12 cellular contexts compared by ENCODE assay signal in genomic region chr9:38622961-38623360, GRCh38. TPM values are rescaled to one million over a fixed set of nuclear protein-coding genes. Genes with fewer than 3 reads are reported as not detected.
A peak's percentile ranks its signal among the peaks of the same experiment; 100 is the strongest.
DNase-seq lines count a peak whose midpoint lies in the region; ATAC-seq and TF ChIP-seq lines count a peak whose summit lies in the region.
"Had no signal": no experiment of that assay in that cellular context is flagged by ENCODE, and none has a peak within 500 bp of the region (broad histone marks: within the 10 kb centered on the region; RNA-seq: fewer than 3 reads in every experiment).

No MANE protein-coding gene starts in this region.

- H3K27ac ChIP-seq in HEK293 (ENCODE audit: extremely low read depth, low read depth, low read length) = peak overlapping the region; percentile 96; the same call in 1 of the 2 replicates
- no peak overlapping the region for H3K27ac ChIP-seq in lower lobe of right lung

- no peaks in the 10 kb centered on the region for H3K4me1 ChIP-seq in HEK293 (ENCODE audit: control insufficient read depth, insufficient read depth, low read length)
- peaks cover 25% of the 10 kb centered on the region for H3K4me1 ChIP-seq in lower lobe of right lung

- peaks cover 11% of the 10 kb centered on the region for H3K36me3 Mint-ChIP-seq in activated CD8-positive, alpha-beta memory T cell treated with anti-CD3 and anti-CD28 coated beads, Interleukin-2, amount 10 ng/mL, durations not matched to agents 7 days and 5 days
- H3K36me3 Mint-ChIP-seq in activated CD4-positive, alpha-beta memory T cell treated with anti-CD3 and anti-CD28 coated beads, Interleukin-2, amount 10 ng/mL, durations not matched to agents 7 days and 5 days (ENCODE audit: low read depth) = no peaks in the 10 kb centered on the region
- H3K36me3 Mint-ChIP-seq in natural killer cell treated with Interleukin-12 subunit alpha and Interleukin-12 subunit beta and Interleukin-15 and Interleukin-18, amount 100 ng/mL, for 72 hours = peaks cover 30% of the 10 kb centered on the region

- H3K27me3 ChIP-seq in lower lobe of right lung (ENCODE audit: low read depth) = peaks cover 44% of the 10 kb centered on the region
- H3K27me3 ChIP-seq: thyroid gland had no signal

- no peak for TF ChIP-seq CTCF in HEK293 (tag by site-specific recombination; IDR thresholded peaks at IDR 0.05)
- no peak for TF ChIP-seq CTCF in lower lobe of right lung (IDR thresholded peaks at IDR 0.05)

- H3K4me3 ChIP-seq in HEK293 (ENCODE audit: low read depth, low read length) (peak overlapping the region; percentile 66), lower lobe of right lung (no peak overlapping the region)

- POLR2A ChIA-PET in HEK293 (lab: Yijun Ruan, JAX) = interaction anchor here (1.6 kb wide), 1 partner anchor 9 kb away, joined by 5 read pairs; no protein-coding TSS in a partner anchor
- POLR2A ChIA-PET in activated CD4-positive, alpha-beta memory T cell treated with anti-CD3 and anti-CD28 coated beads, Interleukin-2, amount 10 ng/mL, durations not matched to agents 7 days and 5 days (lab: Charles Lee) = no interaction called here

- CTCF ChIA-PET in activated CD8-positive, alpha-beta memory T cell treated with anti-CD3 and anti-CD28 coated beads, Interleukin-2, amount 10 ng/mL, durations not matched to agents 7 days and 5 days (lab: Charles Lee) = no interaction called here
- CTCF ChIA-PET in HEK293 (lab: Yijun Ruan, JAX) = interaction anchor here (0.6 to 1.9 kb wide), 3 partner anchors 9 to 24 kb away, joined by 3 to 10 read pairs (median 4); no protein-coding TSS in a partner anchor
- CTCF ChIA-PET in activated CD4-positive, alpha-beta memory T cell treated with anti-CD3 and anti-CD28 coated beads, Interleukin-2, amount 10 ng/mL, durations not matched to agents 7 days and 5 days (lab: Charles Lee) = no interaction called here

- no peak overlapping the region for H3K27ac Mint-ChIP-seq in activated CD8-positive, alpha-beta memory T cell treated with anti-CD3 and anti-CD28 coated beads, Interleukin-2, amount 10 ng/mL, durations not matched to agents 7 days and 5 days
- H3K27ac Mint-ChIP-seq in activated CD4-positive, alpha-beta memory T cell treated with anti-CD3 and anti-CD28 coated beads, Interleukin-2, amount 10 ng/mL, durations not matched to agents 7 days and 5 days = no peak overlapping the region
- H3K27ac Mint-ChIP-seq in natural killer cell treated with Interleukin-12 subunit alpha and Interleukin-12 subunit beta and Interleukin-15 and Interleukin-18, amount 100 ng/mL, for 72 hours = no peak overlapping the region

- no peaks in the 10 kb centered on the region for H3K36me3 ChIP-seq in HEK293 (ENCODE audit: control insufficient read depth in 2 of 2, insufficient read depth in 1 of 2, low read length in 2 of 2)
- no peaks in the 10 kb centered on the region for H3K36me3 ChIP-seq in lower lobe of right lung
- H3K36me3 ChIP-seq: thyroid gland had no signal

- H3K4me1 Mint-ChIP-seq in activated CD8-positive, alpha-beta memory T cell treated with anti-CD3 and anti-CD28 coated beads, Interleukin-2, amount 10 ng/mL, durations not matched to agents 7 days and 5 days = peaks cover 11% of the 10 kb centered on the region
- H3K4me1 Mint-ChIP-seq in activated CD4-positive, alpha-beta memory T cell treated with anti-CD3 and anti-CD28 coated beads, Interleukin-2, amount 10 ng/mL, durations not matched to agents 7 days and 5 days = peaks cover 13% of the 10 kb centered on the region
- peaks cover 11 to 13% of the 10 kb centered on the region in 2 donors for H3K4me1 Mint-ChIP-seq in natural killer cell treated with Interleukin-12 subunit alpha and Interleukin-12 subunit beta and Interleukin-15 and Interleukin-18, amount 100 ng/mL, for 72 hours (ENCODE audit: low read depth in 2 of 2)

- intact Hi-C loops in lower lobe of right lung (cut with DNase I) = no loop called here

- no peak for DNase-seq in activated CD8-positive, alpha-beta memory T cell treated with anti-CD3 and anti-CD28 coated beads, Interleukin-2, amount 10 ng/mL, durations not matched to agents 7 days and 5 days
- DNase-seq in activated CD8-positive, alpha-beta memory T cell treated with anti-CD3 and anti-CD28 coated beads, Interleukin-2, amount 50 U/mL, for 4 hours = no peak
- no peak for DNase-seq in activated CD4-positive, alpha-beta memory T cell treated with anti-CD3 and anti-CD28 coated beads, Interleukin-2, amount 10 ng/mL, durations not matched to agents 7 days and 5 days
- no peak for DNase-seq in natural killer cell treated with Interleukin-12 subunit alpha and Interleukin-12 subunit beta and Interleukin-15 and Interleukin-18, amount 100 ng/mL, for 72 hours (ENCODE audit: low spot score)
- DNase-seq in lower lobe of right lung = no peak
- DNase-seq in activated gamma-delta T cell treated with Interleukin-2 at 50 U/mL for 16 hours = no peak
- DNase-seq: activated CD4-positive, alpha-beta T cell treated with anti-CD3 and anti-CD28 coated beads for 1 hour; activated naive CD4-positive, alpha-beta T cell treated with anti-CD3 and anti-CD28 coated beads, Interleukin-2, amount 50 U/mL, for 16 hours had no signal

- no peak for ATAC-seq in activated CD8-positive, alpha-beta memory T cell treated with anti-CD3 and anti-CD28 coated beads, Interleukin-2, amount 10 ng/mL, durations not matched to agents 7 days and 5 days
- no peak for ATAC-seq in natural killer cell treated with Interleukin-12 subunit alpha and Interleukin-12 subunit beta and Interleukin-15 and Interleukin-18, amount 100 ng/mL, for 72 hours
- ATAC-seq in HG03521 (IDR thresholded peaks at IDR 0.05; ENCODE audit: unreplicated experiment) = no peak
- no peak for ATAC-seq in lower lobe of right lung
- ATAC-seq: SK-N-SH treated with all-trans-retinoic acid at 6 μM for 48 hours had no signal

- H3K9me3 ChIP-seq in HEK293 (ENCODE audit: control insufficient read depth, insufficient read depth, low read depth, low read length) (no peaks in the 10 kb centered on the region), lower lobe of right lung (peaks cover 6% of the 10 kb centered on the region)
- H3K9me3 ChIP-seq: thyroid gland had no signal

- H3K9me3 Mint-ChIP-seq in activated CD8-positive, alpha-beta memory T cell treated with anti-CD3 and anti-CD28 coated beads, Interleukin-2, amount 10 ng/mL, durations not matched to agents 7 days and 5 days (ENCODE audit: low read depth) = peaks cover 4% of the 10 kb centered on the region
- H3K9me3 Mint-ChIP-seq in activated CD4-positive, alpha-beta memory T cell treated with anti-CD3 and anti-CD28 coated beads, Interleukin-2, amount 10 ng/mL, durations not matched to agents 7 days and 5 days = peaks cover 4% of the 10 kb centered on the region
- H3K9me3 Mint-ChIP-seq in natural killer cell treated with Interleukin-12 subunit alpha and Interleukin-12 subunit beta and Interleukin-15 and Interleukin-18, amount 100 ng/mL, for 72 hours = peaks cover 3% of the 10 kb centered on the region

- peak overlapping the region; percentile 58 for H3K4me3 Mint-ChIP-seq in activated CD8-positive, alpha-beta memory T cell treated with anti-CD3 and anti-CD28 coated beads, Interleukin-2, amount 10 ng/mL, durations not matched to agents 7 days and 5 days
- H3K4me3 Mint-ChIP-seq in activated CD4-positive, alpha-beta memory T cell treated with anti-CD3 and anti-CD28 coated beads, Interleukin-2, amount 10 ng/mL, durations not matched to agents 7 days and 5 days = peak overlapping the region; percentile 62
- H3K4me3 Mint-ChIP-seq in natural killer cell treated with Interleukin-12 subunit alpha and Interleukin-12 subunit beta and Interleukin-15 and Interleukin-18, amount 100 ng/mL, for 72 hours = peak overlapping the region; percentile 68

- peaks cover 50% of the 10 kb centered on the region for H3K27me3 Mint-ChIP-seq in activated CD8-positive, alpha-beta memory T cell treated with anti-CD3 and anti-CD28 coated beads, Interleukin-2, amount 10 ng/mL, durations not matched to agents 7 days and 5 days
- H3K27me3 Mint-ChIP-seq in activated CD4-positive, alpha-beta memory T cell treated with anti-CD3 and anti-CD28 coated beads, Interleukin-2, amount 10 ng/mL, durations not matched to agents 7 days and 5 days = peaks cover 23% of the 10 kb centered on the region
- peaks cover 39 to 65% of the 10 kb centered on the region in 2 donors for H3K27me3 Mint-ChIP-seq in natural killer cell treated with Interleukin-12 subunit alpha and Interleukin-12 subunit beta and Interleukin-15 and Interleukin-18, amount 100 ng/mL, for 72 hours

TF ChIP-seq in HEK293, 187 proteins besides CTCF, POLR2A, EP300 and RAD21:
- TF ChIP-seq ZNF48 (tag by site-specific recombination; IDR thresholded peaks at IDR 0.05) (no peak), ZNF747 (tag by site-specific recombination; IDR thresholded peaks at IDR 0.05) (no peak), SP3 (tag by site-specific recombination; IDR thresholded peaks at IDR 0.05) (no peak), ZNF488 (tag by site-specific recombination; IDR thresholded peaks at IDR 0.05) (no peak), ZNF335 (tag by site-specific recombination; conservative IDR thresholded peaks at IDR 0.05) (no peak), REPIN1 (tag by site-specific recombination; IDR thresholded peaks at IDR 0.05; ENCODE audit: low read depth) (no peak), YY1 (tag by site-specific recombination; IDR thresholded peaks at IDR 0.05) (no peak), ZNF112 (tag by site-specific recombination; IDR thresholded peaks at IDR 0.05) (no peak), FEZF1 (tag by site-specific recombination; IDR thresholded peaks at IDR 0.05) (no peak), ZFP37 (tag by site-specific recombination; IDR thresholded peaks at IDR 0.05) (no peak), ZNF433 (tag by site-specific recombination; IDR thresholded peaks at IDR 0.05; ENCODE audit: low read depth) (no peak), SCRT1 (tag by site-specific recombination; IDR thresholded peaks at IDR 0.05; ENCODE audit: borderline replicate concordance) (no peak)

RNA-seq across cellular contexts. Expression of gene ANKRD18A, which starts 2.6 kb away (rescaled TPM):
- total RNA-seq in activated CD8-positive, alpha-beta memory T cell treated with anti-CD3 and anti-CD28 coated beads, Interleukin-2, amount 10 ng/mL, durations not matched to agents 7 days and 5 days = 1 to 10 TPM in 1 of 2 experiments, under 1 TPM in 1; 0.19 to 1.5 TPM
- 1 to 10 TPM; 3.1 to 3.4 TPM for total RNA-seq in activated CD4-positive, alpha-beta memory T cell treated with anti-CD3 and anti-CD28 coated beads, Interleukin-2, amount 10 ng/mL, durations not matched to agents 7 days and 5 days
- total RNA-seq in natural killer cell treated with Interleukin-12 subunit alpha and Interleukin-12 subunit beta and Interleukin-15 and Interleukin-18, amount 100 ng/mL, for 72 hours = 1 to 10 TPM in 1 of 2 donors, not detected in 1; 2.7 TPM
- total RNA-seq in lower lobe of right lung = 4.3 TPM
